Comparison of ENCODE assay signal across 8 cellular contexts in the genomic region with DNA sequence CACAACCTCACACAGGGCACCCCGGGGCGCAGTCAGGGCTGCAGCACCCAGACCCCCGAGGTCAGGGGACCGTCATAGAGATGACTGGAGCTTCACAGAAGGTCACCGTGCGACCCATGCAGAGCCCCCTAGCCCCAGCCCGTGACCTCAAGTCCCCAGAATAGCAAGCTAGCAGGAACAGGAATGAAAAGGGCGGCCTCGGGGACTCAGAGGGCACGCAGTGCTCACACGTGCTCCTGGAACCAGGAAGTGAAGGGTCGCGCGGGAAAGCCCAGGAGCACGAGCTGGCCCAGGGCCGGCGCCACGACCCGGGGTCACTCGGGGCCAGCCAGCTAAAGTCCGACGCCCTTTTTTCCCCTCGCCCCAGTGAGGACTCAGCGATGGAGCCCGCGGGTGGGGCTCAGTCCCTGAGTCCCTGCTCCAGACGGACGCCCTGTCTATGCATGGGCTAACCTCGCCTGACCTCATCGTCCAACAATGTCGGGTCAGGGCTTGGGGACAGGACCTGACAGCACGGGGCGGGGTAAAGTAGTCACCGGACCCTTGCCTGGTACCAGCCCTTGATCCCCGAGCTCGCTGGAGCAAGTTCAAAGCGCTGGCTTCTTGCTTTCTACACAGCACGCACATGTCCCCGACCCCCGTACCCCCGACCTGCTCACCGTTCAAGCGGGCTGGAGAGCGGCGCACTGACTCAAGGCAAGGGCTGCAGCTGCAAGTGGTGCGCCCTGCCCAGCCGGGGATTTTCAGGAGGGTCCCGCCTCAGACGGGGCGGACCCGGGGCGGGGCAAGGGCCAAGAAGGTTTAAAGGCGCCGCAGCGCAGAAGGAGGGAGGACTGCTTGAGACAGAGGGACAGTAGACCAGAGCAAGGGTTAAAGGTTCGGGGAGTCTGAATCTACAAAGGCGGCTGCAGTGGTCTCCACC. TPM values are rescaled to one million over a fixed set of nuclear protein-coding genes. Genes with fewer than 3 reads are reported as not detected.
DNase-seq lines count a peak whose midpoint lies in the region; ATAC-seq and TF ChIP-seq lines count a peak whose summit lies in the region.

Gene TAGLN2 (minus strand): TSS at position 717 of the 922 bp plus-strand sequence. CDS start 4,998 bp downstream, outside the sequence.

- TF ChIP-seq EP300 in SK-N-SH (IDR thresholded peaks at IDR 0.05; ENCODE audit: borderline replicate concordance in 1 of 2, low read depth in 1 of 2, low read length in 1 of 2), result no peak

- DNase-seq in DMS53 treated with DMSO at 0.1 percent for 48 hours (lab: John Stamatoyannopoulos, UW; ENCODE audit: unreplicated experiment), result peak; percentile 62
- DNase-seq in HuH-7.5 (ENCODE audit: low spot score), result peak; percentile 87
- peak; percentile 93 for DNase-seq in SK-N-SH
- DNase-seq in activated naive CD4-positive, alpha-beta T cell treated with anti-CD3 and anti-CD28 coated beads, Interleukin-2, amount 50 U/mL, for 16 hours, result peak; percentile 91
- DNase-seq in globus pallidus (ENCODE audit: low spot score), result peak; percentile 59
- DNase-seq in osteocyte (ENCODE audit: extremely low spot score, unreplicated experiment), result peak; percentile 93
- DNase-seq in thoracic aorta (ENCODE audit: low spot score), result peak; percentile 72

- POLR2A ChIA-PET in SK-N-SH (lab: Yijun Ruan, JAX), result no interaction called here

- H3K4me1 Mint-ChIP-seq in osteocyte (ENCODE audit: unreplicated experiment), result peaks cover 52% of the 10 kb centered on the region

- peaks cover 5% of the 10 kb centered on the region for H3K27me3 Mint-ChIP-seq in osteocyte (ENCODE audit: unreplicated experiment)

- peak within 1 kb of the TSS; percentile 93 for H3K4me2 ChIP-seq in SK-N-SH

- ATAC-seq in GM21528 (IDR thresholded peaks at IDR 0.05; ENCODE audit: low FRiP score, unreplicated experiment) (peak; percentile 65), thoracic aorta (ENCODE audit: insufficient number of reproducible peaks, low FRiP score, low read depth) (peak; percentile 62)

- WGBS in SK-N-SH (ENCODE audit: low lambda C conversion rate), result 5% methylated on average over 41 of the region's 57 CpGs

- H3K9me2 ChIP-seq in SK-N-SH, result no peaks in the 10 kb centered on the region

- H3K27ac ChIP-seq in SK-N-SH (ENCODE audit: low read depth in 2 of 2, low read length in 1 of 2) (peak within 1 kb of the TSS; percentile 73 to 97; a peak in 3 of 4 replicates), thoracic aorta (peak within 1 kb of the TSS; percentile 97 to 99)

- H3F3A ChIP-seq in SK-N-SH (replicated peaks; ENCODE audit: insufficient read depth), result peaks cover 7% of the 10 kb centered on the region

- H3K27me3 ChIP-seq in SK-N-SH (ENCODE audit: insufficient read depth) (no peaks in the 10 kb centered on the region), thoracic aorta (replicated peaks; ENCODE audit: insufficient read depth) (no peaks in the 10 kb centered on the region)

- H3K36me3 ChIP-seq in SK-N-SH (replicated peaks in 1 of 2; ENCODE audit: control insufficient read depth in 1 of 2, insufficient read depth in 2 of 2, low read length in 1 of 2) (peaks cover 7 to 9% of the 10 kb centered on the region in 2 experiments), thoracic aorta (peaks cover 3% of the 10 kb centered on the region)

- no peak for TF ChIP-seq RAD21 in SK-N-SH (IDR thresholded peaks at IDR 0.05; ENCODE audit: low read length)

- TF ChIP-seq CTCF in SK-N-SH (IDR thresholded peaks at IDR 0.05) (no peak; the same call in 1 of the 2 replicates), osteocyte (IDR thresholded peaks at IDR 0.05) (no peak), thoracic aorta (IDR thresholded peaks at IDR 0.05) (peak; percentile 15)

- peak within 1 kb of the TSS; percentile 91 to 97 for H3K4me3 ChIP-seq in SK-N-SH (ENCODE audit: low read depth in 2 of 2, low read length in 1 of 2)
- peak within 1 kb of the TSS; percentile 87 for H3K4me3 ChIP-seq in thoracic aorta

- H4K20me1 ChIP-seq in SK-N-SH (ENCODE audit: insufficient read depth), result peaks cover 35% of the 10 kb centered on the region

- CTCF ChIA-PET in SK-N-SH (lab: Yijun Ruan, JAX), result interaction anchor here (0.7 to 22.3 kb wide), 12 partner anchors 9 to 414 kb away, joined by 3 to 460 read pairs (median 4); partner anchors contain the start of gene IGSF9

- H3K9me3 ChIP-seq in SK-N-SH, result no peaks in the 10 kb centered on the region
- no peaks in the 10 kb centered on the region for H3K9me3 ChIP-seq in thoracic aorta

- peaks cover 63% of the 10 kb centered on the region for H3K79me2 ChIP-seq in SK-N-SH (ENCODE audit: insufficient read depth)

- H3K9me3 Mint-ChIP-seq in osteocyte (ENCODE audit: unreplicated experiment), result no peaks in the 10 kb centered on the region

- peak within 1 kb of the TSS; percentile 83 for H2AFZ ChIP-seq in SK-N-SH (ENCODE audit: low read depth)

- peak within 1 kb of the TSS; percentile 83 for H3K4me3 Mint-ChIP-seq in osteocyte (ENCODE audit: unreplicated experiment)

- H3K9ac ChIP-seq in SK-N-SH, result peak within 1 kb of the TSS; percentile 100

- H3K4me1 ChIP-seq in SK-N-SH (ENCODE audit: control insufficient read depth in 1 of 2, insufficient read depth in 2 of 2, low read depth in 1 of 2, low read length in 1 of 2) (peaks cover 18 to 35% of the 10 kb centered on the region in 2 experiments; a peak in 2 of 4 replicates), thoracic aorta (ENCODE audit: control insufficient read depth in 1 of 2, low read depth in 2 of 2) (peaks cover 24 to 39% of the 10 kb centered on the region in 2 donors)

- H3K36me3 Mint-ChIP-seq in osteocyte (ENCODE audit: unreplicated experiment), result peaks cover 9% of the 10 kb centered on the region

- H3K27ac Mint-ChIP-seq in osteocyte (ENCODE audit: unreplicated experiment), result peak within 1 kb of the TSS; percentile 100

TF ChIP-seq in SK-N-SH, 30 proteins besides CTCF, POLR2A, EP300 and RAD21 (continues in another document):
- no peak; the same call in 1 of the 2 replicates for TF ChIP-seq FOSL2 (IDR thresholded peaks at IDR 0.05; ENCODE audit: borderline replicate concordance, low read depth)
- peak; percentile 98 for TF ChIP-seq TAF1 (IDR thresholded peaks at IDR 0.05; ENCODE audit: borderline replicate concordance, low read depth, low read length)
- peak; percentile 49; the same call in 1 of the 2 replicates for TF ChIP-seq REST (IDR thresholded peaks at IDR 0.05; ENCODE audit: low read depth, low read length)
- no peak for TF ChIP-seq YY1 (IDR thresholded peaks at IDR 0.05; ENCODE audit: low read depth)
- TF ChIP-seq MAX (IDR thresholded peaks at IDR 0.05; ENCODE audit: low read depth), result peak; percentile 94
- TF ChIP-seq POLR2AphosphoS5 (IDR thresholded peaks at IDR 0.05; ENCODE audit: low read depth, low read length), result peak; percentile 98
- TF ChIP-seq TEAD4 (IDR thresholded peaks at IDR 0.05; ENCODE audit: borderline replicate concordance, insufficient read depth), result 0 out of 2 replicates have a peak, but pooled peaks have one; percentile 34
- TF ChIP-seq ELF1 (IDR thresholded peaks at IDR 0.05), result peak; percentile 11; the same call in 1 of the 2 replicates
- TF ChIP-seq SIN3A (IDR thresholded peaks at IDR 0.05; ENCODE audit: borderline replicate concordance, low read depth, low read length), result peak; percentile 94; the same call in 1 of the 2 replicates
- no peak for TF ChIP-seq NFIC (IDR thresholded peaks at IDR 0.05; ENCODE audit: borderline replicate concordance)
- peak; percentile 47; the same call in 1 of the 2 replicates for TF ChIP-seq TCF12 (IDR thresholded peaks at IDR 0.05)
- TF ChIP-seq CHD2 (IDR thresholded peaks at IDR 0.05; ENCODE audit: low read length, partially characterized antibody), result peak; percentile 38
- TF ChIP-seq MEF2A (IDR thresholded peaks at IDR 0.05; ENCODE audit: borderline replicate concordance, low read depth), result 0 out of 2 replicates have a peak, but pooled peaks have one; percentile 4
- no peak for TF ChIP-seq SMC3 (IDR thresholded peaks at IDR 0.05; ENCODE audit: low read depth, low read length)
- TF ChIP-seq, protein P1, sequence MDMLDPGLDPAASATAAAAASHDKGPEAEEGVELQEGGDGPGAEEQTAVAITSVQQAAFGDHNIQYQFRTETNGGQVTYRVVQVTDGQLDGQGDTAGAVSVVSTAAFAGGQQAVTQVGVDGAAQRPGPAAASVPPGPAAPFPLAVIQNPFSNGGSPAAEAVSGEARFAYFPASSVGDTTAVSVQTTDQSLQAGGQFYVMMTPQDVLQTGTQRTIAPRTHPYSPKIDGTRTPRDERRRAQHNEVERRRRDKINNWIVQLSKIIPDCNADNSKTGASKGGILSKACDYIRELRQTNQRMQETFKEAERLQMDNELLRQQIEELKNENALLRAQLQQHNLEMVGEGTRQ (IDR thresholded peaks at IDR 0.05; ENCODE audit: borderline replicate concordance, low read depth, low read length), result no peak

RNA-seq across cellular contexts. Expression of gene TAGLN2, which starts in this region (rescaled TPM):
- polyA plus RNA-seq in SK-N-SH (2012; rRNA removed), result 625 and 646 TPM in 2 replicates
- polyA plus RNA-seq in SK-N-SH (2012; cell fraction: cytosol; rRNA removed), result 361 and 510 TPM in 2 replicates
- 304 and 445 TPM in 2 replicates for polyA plus RNA-seq in SK-N-SH (2012; cell fraction: nucleus; rRNA removed)
- total RNA-seq in osteocyte (161 and 169 TPM in 2 replicates), thoracic aorta (100 to 1,000 TPM; 298 to 352 TPM)

Comparison
In these comparisons a context has a peak if more than half of its experiments do, and no peak if none do; other contexts are left out.
1. Peak in every context shown above with its lines: DNase-seq, ATAC-seq, H3K4me3 ChIP-seq and H3K27ac ChIP-seq.